In the genomic region with DNA sequence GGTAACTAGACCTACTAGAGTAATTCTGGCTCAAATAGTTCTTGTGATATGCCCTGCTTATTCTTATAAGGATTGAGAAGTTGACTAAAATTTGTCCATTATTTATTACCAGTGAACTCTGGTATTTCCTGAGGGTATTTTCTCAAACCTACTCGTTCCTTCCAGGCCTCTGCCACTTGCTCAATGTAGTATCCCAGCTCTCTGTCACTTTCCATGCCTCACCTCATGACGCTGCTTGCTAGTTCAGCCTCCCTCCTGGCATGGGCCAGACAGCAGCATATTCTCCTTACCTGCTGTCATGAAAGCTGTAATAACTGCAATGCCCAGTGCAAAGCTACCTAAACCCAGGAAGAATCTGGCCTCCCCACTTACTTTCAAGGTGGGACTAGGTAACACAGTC, we compare ENCODE assay signal across 2 cellular contexts.
TF ChIP-seq lines count a peak whose summit lies in the region.

No MANE protein-coding gene starts in this region.

TF ChIP-seq in SK-N-SH, 30 proteins besides CTCF, POLR2A, EP300 and RAD21 (continued from another document):
- TF ChIP-seq TEAD4 (IDR thresholded peaks at IDR 0.05; ENCODE audit: borderline replicate concordance, insufficient read depth): no peak
- no peak for TF ChIP-seq FOXM1 (IDR thresholded peaks at IDR 0.05; ENCODE audit: low read depth)
- no peak for TF ChIP-seq YY1 (IDR thresholded peaks at IDR 0.05; ENCODE audit: low read depth)
- no peak for TF ChIP-seq NFIC (IDR thresholded peaks at IDR 0.05; ENCODE audit: borderline replicate concordance)
- TF ChIP-seq NRF1 (IDR thresholded peaks at IDR 0.05; ENCODE audit: low read depth, low read length): no peak
- no peak for TF ChIP-seq GATA2 (CRISPR knock-in tag; IDR thresholded peaks at IDR 0.05)
- no peak for TF ChIP-seq TCF12 (IDR thresholded peaks at IDR 0.05)
- TF ChIP-seq MEF2A (IDR thresholded peaks at IDR 0.05; ENCODE audit: borderline replicate concordance, low read depth): no peak
- TF ChIP-seq, protein P1, sequence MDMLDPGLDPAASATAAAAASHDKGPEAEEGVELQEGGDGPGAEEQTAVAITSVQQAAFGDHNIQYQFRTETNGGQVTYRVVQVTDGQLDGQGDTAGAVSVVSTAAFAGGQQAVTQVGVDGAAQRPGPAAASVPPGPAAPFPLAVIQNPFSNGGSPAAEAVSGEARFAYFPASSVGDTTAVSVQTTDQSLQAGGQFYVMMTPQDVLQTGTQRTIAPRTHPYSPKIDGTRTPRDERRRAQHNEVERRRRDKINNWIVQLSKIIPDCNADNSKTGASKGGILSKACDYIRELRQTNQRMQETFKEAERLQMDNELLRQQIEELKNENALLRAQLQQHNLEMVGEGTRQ (IDR thresholded peaks at IDR 0.05; ENCODE audit: borderline replicate concordance, low read depth, low read length): no peak
- TF ChIP-seq, protein P2, sequence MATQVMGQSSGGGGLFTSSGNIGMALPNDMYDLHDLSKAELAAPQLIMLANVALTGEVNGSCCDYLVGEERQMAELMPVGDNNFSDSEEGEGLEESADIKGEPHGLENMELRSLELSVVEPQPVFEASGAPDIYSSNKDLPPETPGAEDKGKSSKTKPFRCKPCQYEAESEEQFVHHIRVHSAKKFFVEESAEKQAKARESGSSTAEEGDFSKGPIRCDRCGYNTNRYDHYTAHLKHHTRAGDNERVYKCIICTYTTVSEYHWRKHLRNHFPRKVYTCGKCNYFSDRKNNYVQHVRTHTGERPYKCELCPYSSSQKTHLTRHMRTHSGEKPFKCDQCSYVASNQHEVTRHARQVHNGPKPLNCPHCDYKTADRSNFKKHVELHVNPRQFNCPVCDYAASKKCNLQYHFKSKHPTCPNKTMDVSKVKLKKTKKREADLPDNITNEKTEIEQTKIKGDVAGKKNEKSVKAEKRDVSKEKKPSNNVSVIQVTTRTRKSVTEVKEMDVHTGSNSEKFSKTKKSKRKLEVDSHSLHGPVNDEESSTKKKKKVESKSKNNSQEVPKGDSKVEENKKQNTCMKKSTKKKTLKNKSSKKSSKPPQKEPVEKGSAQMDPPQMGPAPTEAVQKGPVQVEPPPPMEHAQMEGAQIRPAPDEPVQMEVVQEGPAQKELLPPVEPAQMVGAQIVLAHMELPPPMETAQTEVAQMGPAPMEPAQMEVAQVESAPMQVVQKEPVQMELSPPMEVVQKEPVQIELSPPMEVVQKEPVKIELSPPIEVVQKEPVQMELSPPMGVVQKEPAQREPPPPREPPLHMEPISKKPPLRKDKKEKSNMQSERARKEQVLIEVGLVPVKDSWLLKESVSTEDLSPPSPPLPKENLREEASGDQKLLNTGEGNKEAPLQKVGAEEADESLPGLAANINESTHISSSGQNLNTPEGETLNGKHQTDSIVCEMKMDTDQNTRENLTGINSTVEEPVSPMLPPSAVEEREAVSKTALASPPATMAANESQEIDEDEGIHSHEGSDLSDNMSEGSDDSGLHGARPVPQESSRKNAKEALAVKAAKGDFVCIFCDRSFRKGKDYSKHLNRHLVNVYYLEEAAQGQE (IDR thresholded peaks at IDR 0.05; ENCODE audit: low read depth, low read length): no peak
- TF ChIP-seq CHD2 (IDR thresholded peaks at IDR 0.05; ENCODE audit: low read length, partially characterized antibody): no peak
- TF ChIP-seq, protein P3, sequence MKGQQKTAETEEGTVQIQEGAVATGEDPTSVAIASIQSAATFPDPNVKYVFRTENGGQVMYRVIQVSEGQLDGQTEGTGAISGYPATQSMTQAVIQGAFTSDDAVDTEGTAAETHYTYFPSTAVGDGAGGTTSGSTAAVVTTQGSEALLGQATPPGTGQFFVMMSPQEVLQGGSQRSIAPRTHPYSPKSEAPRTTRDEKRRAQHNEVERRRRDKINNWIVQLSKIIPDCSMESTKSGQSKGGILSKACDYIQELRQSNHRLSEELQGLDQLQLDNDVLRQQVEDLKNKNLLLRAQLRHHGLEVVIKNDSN (IDR thresholded peaks at IDR 0.05; ENCODE audit: borderline replicate concordance, low read depth): no peak
- TF ChIP-seq FOXJ3 (CRISPR knock-in tag; IDR thresholded peaks at IDR 0.05): no peak

TF ChIP-seq in SK-N-SH treated with all-trans-retinoic acid at 6 μM for 48 hours, 23 proteins besides CTCF, POLR2A, EP300 and RAD21 (continued from another document):
- TF ChIP-seq, protein P4, sequence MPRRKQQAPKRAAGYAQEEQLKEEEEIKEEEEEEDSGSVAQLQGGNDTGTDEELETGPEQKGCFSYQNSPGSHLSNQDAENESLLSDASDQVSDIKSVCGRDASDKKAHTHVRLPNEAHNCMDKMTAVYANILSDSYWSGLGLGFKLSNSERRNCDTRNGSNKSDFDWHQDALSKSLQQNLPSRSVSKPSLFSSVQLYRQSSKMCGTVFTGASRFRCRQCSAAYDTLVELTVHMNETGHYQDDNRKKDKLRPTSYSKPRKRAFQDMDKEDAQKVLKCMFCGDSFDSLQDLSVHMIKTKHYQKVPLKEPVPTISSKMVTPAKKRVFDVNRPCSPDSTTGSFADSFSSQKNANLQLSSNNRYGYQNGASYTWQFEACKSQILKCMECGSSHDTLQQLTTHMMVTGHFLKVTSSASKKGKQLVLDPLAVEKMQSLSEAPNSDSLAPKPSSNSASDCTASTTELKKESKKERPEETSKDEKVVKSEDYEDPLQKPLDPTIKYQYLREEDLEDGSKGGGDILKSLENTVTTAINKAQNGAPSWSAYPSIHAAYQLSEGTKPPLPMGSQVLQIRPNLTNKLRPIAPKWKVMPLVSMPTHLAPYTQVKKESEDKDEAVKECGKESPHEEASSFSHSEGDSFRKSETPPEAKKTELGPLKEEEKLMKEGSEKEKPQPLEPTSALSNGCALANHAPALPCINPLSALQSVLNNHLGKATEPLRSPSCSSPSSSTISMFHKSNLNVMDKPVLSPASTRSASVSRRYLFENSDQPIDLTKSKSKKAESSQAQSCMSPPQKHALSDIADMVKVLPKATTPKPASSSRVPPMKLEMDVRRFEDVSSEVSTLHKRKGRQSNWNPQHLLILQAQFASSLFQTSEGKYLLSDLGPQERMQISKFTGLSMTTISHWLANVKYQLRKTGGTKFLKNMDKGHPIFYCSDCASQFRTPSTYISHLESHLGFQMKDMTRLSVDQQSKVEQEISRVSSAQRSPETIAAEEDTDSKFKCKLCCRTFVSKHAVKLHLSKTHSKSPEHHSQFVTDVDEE (CRISPR knock-in tag; IDR thresholded peaks at IDR 0.05): no peak
- TF ChIP-seq, protein P5, sequence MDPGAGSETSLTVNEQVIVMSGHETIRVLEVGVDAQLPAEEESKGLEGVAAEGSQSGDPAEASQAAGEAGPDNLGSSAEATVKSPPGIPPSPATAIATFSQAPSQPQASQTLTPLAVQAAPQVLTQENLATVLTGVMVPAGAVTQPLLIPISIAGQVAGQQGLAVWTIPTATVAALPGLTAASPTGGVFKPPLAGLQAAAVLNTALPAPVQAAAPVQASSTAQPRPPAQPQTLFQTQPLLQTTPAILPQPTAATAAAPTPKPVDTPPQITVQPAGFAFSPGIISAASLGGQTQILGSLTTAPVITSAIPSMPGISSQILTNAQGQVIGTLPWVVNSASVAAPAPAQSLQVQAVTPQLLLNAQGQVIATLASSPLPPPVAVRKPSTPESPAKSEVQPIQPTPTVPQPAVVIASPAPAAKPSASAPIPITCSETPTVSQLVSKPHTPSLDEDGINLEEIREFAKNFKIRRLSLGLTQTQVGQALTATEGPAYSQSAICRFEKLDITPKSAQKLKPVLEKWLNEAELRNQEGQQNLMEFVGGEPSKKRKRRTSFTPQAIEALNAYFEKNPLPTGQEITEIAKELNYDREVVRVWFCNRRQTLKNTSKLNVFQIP (CRISPR knock-in tag; IDR thresholded peaks at IDR 0.05; ENCODE audit: borderline replicate concordance, low read depth): no peak
- TF ChIP-seq BACH2 (CRISPR knock-in tag; IDR thresholded peaks at IDR 0.05; ENCODE audit: borderline replicate concordance) (no peak), ARNTL (CRISPR knock-in tag; IDR thresholded peaks at IDR 0.05; ENCODE audit: borderline replicate concordance, low read depth) (no peak)
- TF ChIP-seq, protein P6, sequence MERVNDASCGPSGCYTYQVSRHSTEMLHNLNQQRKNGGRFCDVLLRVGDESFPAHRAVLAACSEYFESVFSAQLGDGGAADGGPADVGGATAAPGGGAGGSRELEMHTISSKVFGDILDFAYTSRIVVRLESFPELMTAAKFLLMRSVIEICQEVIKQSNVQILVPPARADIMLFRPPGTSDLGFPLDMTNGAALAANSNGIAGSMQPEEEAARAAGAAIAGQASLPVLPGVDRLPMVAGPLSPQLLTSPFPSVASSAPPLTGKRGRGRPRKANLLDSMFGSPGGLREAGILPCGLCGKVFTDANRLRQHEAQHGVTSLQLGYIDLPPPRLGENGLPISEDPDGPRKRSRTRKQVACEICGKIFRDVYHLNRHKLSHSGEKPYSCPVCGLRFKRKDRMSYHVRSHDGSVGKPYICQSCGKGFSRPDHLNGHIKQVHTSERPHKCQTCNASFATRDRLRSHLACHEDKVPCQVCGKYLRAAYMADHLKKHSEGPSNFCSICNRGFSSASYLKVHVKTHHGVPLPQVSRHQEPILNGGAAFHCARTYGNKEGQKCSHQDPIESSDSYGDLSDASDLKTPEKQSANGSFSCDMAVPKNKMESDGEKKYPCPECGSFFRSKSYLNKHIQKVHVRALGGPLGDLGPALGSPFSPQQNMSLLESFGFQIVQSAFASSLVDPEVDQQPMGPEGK (CRISPR knock-in tag; IDR thresholded peaks at IDR 0.05; ENCODE audit: borderline replicate concordance): no peak
